Comparison of ENCODE assay signal across 8 cellular contexts in the genomic region with DNA sequence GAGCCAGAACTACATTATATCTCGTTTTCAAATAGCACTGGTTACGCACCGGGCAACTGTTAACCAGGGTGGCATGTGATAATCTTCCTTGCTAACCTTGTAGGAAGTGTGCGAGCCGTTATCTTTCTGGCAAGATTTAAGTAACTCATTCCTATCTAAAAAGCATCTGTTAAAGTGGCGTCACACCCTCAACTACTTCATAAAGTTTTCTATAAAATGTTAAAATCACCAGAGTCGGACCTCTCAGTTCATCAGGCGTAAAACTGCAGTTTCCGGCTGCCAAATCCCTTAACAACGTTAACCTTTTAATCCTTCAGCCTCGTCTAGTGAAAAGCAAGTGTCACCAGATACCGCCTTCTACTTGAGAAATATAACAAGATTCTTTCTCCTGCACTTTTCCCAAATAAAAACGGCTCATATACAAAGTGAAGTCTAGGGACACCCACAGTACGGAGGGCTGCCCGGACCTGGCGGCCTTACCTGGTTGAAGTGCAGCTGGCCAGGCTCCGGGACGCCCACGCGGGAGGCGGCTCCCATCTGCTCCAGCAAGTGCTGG. TPM values are rescaled to one million over a fixed set of nuclear protein-coding genes. Genes with fewer than 3 reads are reported as not detected.
DNase-seq lines count a peak whose midpoint lies in the region; ATAC-seq lines count a peak whose summit lies in the region.

No MANE protein-coding gene starts in this region.

- H3K4me1 ChIP-seq in ectodermal cell (ENCODE audit: control insufficient read depth, insufficient read depth, low read length) (peaks cover 5% of the 10 kb centered on the region), aorta (ENCODE audit: control insufficient read depth in 1 of 2, insufficient read depth in 2 of 2, low read length in 2 of 2) (no peaks in the 10 kb centered on the region)

- H3K27ac ChIP-seq in ectodermal cell (ENCODE audit: insufficient read depth, low read depth, low read length, poor library complexity, severe bottlenecking) = no peak overlapping the region
- H3K27ac ChIP-seq in aorta (ENCODE audit: low read depth in 1 of 2, low read length in 2 of 2) = no peak overlapping the region

- intact Hi-C loops in aorta (cut with DNase I) = loop anchor here in 1 of 2 donors (10.0 kb wide), 2 partner anchors 671 to 751 kb away; a partner anchor contains a TSS

- peaks cover 43% of the 10 kb centered on the region for H3K4me1 Mint-ChIP-seq in T-helper 1 cell treated with Interleukin-12 subunit alpha and Interleukin-12 subunit beta and Interleukin-4 antibody, amounts not matched to agents 30 μg/mL and 1 μg/mL, for 36 hours (ENCODE audit: low read depth)
- H3K4me1 Mint-ChIP-seq in natural killer cell treated with Interleukin-12 subunit alpha and Interleukin-12 subunit beta and Interleukin-15 and Interleukin-18, amount 100 ng/mL, for 72 hours (ENCODE audit: low read depth in 2 of 2) = peaks cover 32 to 34% of the 10 kb centered on the region in 2 donors

- no peaks in the 10 kb centered on the region for H3K36me3 ChIP-seq in ectodermal cell (ENCODE audit: control insufficient read depth, insufficient read depth, low read length)
- no peaks in the 10 kb centered on the region for H3K36me3 ChIP-seq in aorta (ENCODE audit: control insufficient read depth in 1 of 2, insufficient read depth in 2 of 2, low read length in 1 of 2)

- H3K27me3 Mint-ChIP-seq in T-helper 1 cell treated with Interleukin-12 subunit alpha and Interleukin-12 subunit beta and Interleukin-4 antibody, amounts not matched to agents 30 μg/mL and 1 μg/mL, for 36 hours (ENCODE audit: low read depth) = peaks cover under 1% of the 10 kb centered on the region
- no peaks in the 10 kb centered on the region for H3K27me3 Mint-ChIP-seq in natural killer cell treated with Interleukin-12 subunit alpha and Interleukin-12 subunit beta and Interleukin-15 and Interleukin-18, amount 100 ng/mL, for 72 hours

- H3K9me3 ChIP-seq in ectodermal cell (ENCODE audit: control insufficient read depth, low read length) (no peaks in the 10 kb centered on the region), aorta (ENCODE audit: control insufficient read depth, low read length) (no peaks in the 10 kb centered on the region)

- peaks cover 25% of the 10 kb centered on the region for H3K36me3 Mint-ChIP-seq in T-helper 1 cell treated with Interleukin-12 subunit alpha and Interleukin-12 subunit beta and Interleukin-4 antibody, amounts not matched to agents 30 μg/mL and 1 μg/mL, for 36 hours (ENCODE audit: low read depth)
- H3K36me3 Mint-ChIP-seq in natural killer cell treated with Interleukin-12 subunit alpha and Interleukin-12 subunit beta and Interleukin-15 and Interleukin-18, amount 100 ng/mL, for 72 hours = peaks cover 5% of the 10 kb centered on the region

- ATAC-seq in GM19043 (IDR thresholded peaks at IDR 0.05; ENCODE audit: low read depth, unreplicated experiment) (peak; percentile 20), HG03432 (IDR thresholded peaks at IDR 0.05; ENCODE audit: unreplicated experiment) (peak; percentile 40), aorta (ENCODE audit: low FRiP score) (no peak)
- ATAC-seq in natural killer cell treated with Interleukin-12 subunit alpha and Interleukin-12 subunit beta and Interleukin-15 and Interleukin-18, amount 100 ng/mL, for 72 hours = no peak

- H3K4me3 Mint-ChIP-seq in T-helper 1 cell treated with Interleukin-12 subunit alpha and Interleukin-12 subunit beta and Interleukin-4 antibody, amounts not matched to agents 30 μg/mL and 1 μg/mL, for 36 hours = peak overlapping the region; percentile 86
- peak overlapping the region; percentile 92 for H3K4me3 Mint-ChIP-seq in natural killer cell treated with Interleukin-12 subunit alpha and Interleukin-12 subunit beta and Interleukin-15 and Interleukin-18, amount 100 ng/mL, for 72 hours

- H3K9me3 Mint-ChIP-seq in T-helper 1 cell treated with Interleukin-12 subunit alpha and Interleukin-12 subunit beta and Interleukin-4 antibody, amounts not matched to agents 30 μg/mL and 1 μg/mL, for 36 hours = no peaks in the 10 kb centered on the region
- no peaks in the 10 kb centered on the region for H3K9me3 Mint-ChIP-seq in natural killer cell treated with Interleukin-12 subunit alpha and Interleukin-12 subunit beta and Interleukin-15 and Interleukin-18, amount 100 ng/mL, for 72 hours

- in situ Hi-C loops in ACHN (cut with HindIII; ENCODE audit: low pct_ligation_motif_present, low pct_unique_long_range_greater_than_20kb, low sequenced_read_pairs) = no loop called here

- H3K27ac Mint-ChIP-seq in T-helper 1 cell treated with Interleukin-12 subunit alpha and Interleukin-12 subunit beta and Interleukin-4 antibody, amounts not matched to agents 30 μg/mL and 1 μg/mL, for 36 hours = peak overlapping the region; percentile 92
- H3K27ac Mint-ChIP-seq in natural killer cell treated with Interleukin-12 subunit alpha and Interleukin-12 subunit beta and Interleukin-15 and Interleukin-18, amount 100 ng/mL, for 72 hours = peak overlapping the region; percentile 89 to 90

- peak overlapping the region; percentile 58 for H3K4me3 ChIP-seq in ectodermal cell (ENCODE audit: insufficient read depth, low read depth, low read length)
- H3K4me3 ChIP-seq in aorta (ENCODE audit: low read length in 2 of 2) = peak overlapping the region; percentile 68 to 88

- H3K27me3 ChIP-seq in ectodermal cell (ENCODE audit: control insufficient read depth, insufficient read depth, low read length, poor library complexity, severe bottlenecking) (peaks cover 32% of the 10 kb centered on the region), aorta (ENCODE audit: control insufficient read depth in 1 of 2, insufficient read depth in 2 of 2, low read length in 1 of 2) (no peaks in the 10 kb centered on the region)

- 5% methylated on average over 21 of the region's 21 CpGs for WGBS in ectodermal cell, 2 experiments
- 6 to 7% methylated on average over 21 of the region's 21 CpGs for WGBS in aorta, 2 donors

- DNase-seq in ACHN (peak; percentile 35), aorta (no peak), NCI-H2196 (lab: John Stamatoyannopoulos, UW; ENCODE audit: unreplicated experiment) (no peak)
- DNase-seq in natural killer cell treated with Interleukin-12 subunit alpha and Interleukin-12 subunit beta and Interleukin-15 and Interleukin-18, amount 100 ng/mL, for 72 hours (ENCODE audit: low spot score) = no peak

RNA-seq across cellular contexts. Expression of a gene that starts 1.2 kb away (rescaled TPM):
- 19.1 TPM for polyA plus RNA-seq in ectodermal cell (2013, experiment 1 of 4)
- 14.5 TPM for polyA plus RNA-seq in ectodermal cell (2013, experiment 2 of 4)
- 13.7 TPM for polyA plus RNA-seq in ectodermal cell (2013, experiment 3 of 4)
- 13.3 TPM for polyA plus RNA-seq in ectodermal cell (2013, experiment 4 of 4)
- 10 to 100 TPM; 56.8 to 76.5 TPM for total RNA-seq in natural killer cell treated with Interleukin-12 subunit alpha and Interleukin-12 subunit beta and Interleukin-15 and Interleukin-18, amount 100 ng/mL, for 72 hours
- 10 to 100 TPM; 16.5 to 31.3 TPM for total RNA-seq in aorta
- polyA plus RNA-seq in aorta = 1 to 10 TPM; 1.2 to 2.6 TPM

Comparison
In these comparisons a context has a peak if more than half of its experiments do, and no peak if none do; other contexts are left out.
1. ATAC-seq: peak in GM19043 (single experiment) and HG03432 (single experiment); none in natural killer cell treated with Interleukin-12 subunit alpha and Interleukin-12 subunit beta and Interleukin-15 and Interleukin-18, amount 100 ng/mL, for 72 hours (0 of 2) and aorta (single experiment).